In genomic region chr10:129968937-129969527, GRCh38 we compare ENCODE assay signal across 9 cellular contexts. TPM values are rescaled to one million over a fixed set of nuclear protein-coding genes. Genes with fewer than 3 reads are reported as not detected.
A peak's percentile ranks its signal among the peaks of the same experiment; 100 is the strongest.
DNase-seq lines count a peak whose midpoint lies in the region; ATAC-seq, FAIRE-seq and TF ChIP-seq lines count a peak whose summit lies in the region.
"Had no signal": no experiment of that assay in that cellular context is flagged by ENCODE, and none has a peak within 500 bp of the region (broad histone marks: within the 10 kb centered on the region; RNA-seq: fewer than 3 reads in every experiment).

No MANE protein-coding gene starts in this region.

- no peak overlapping the region for H3K4me3 Mint-ChIP-seq in activated CD8-positive, alpha-beta memory T cell treated with anti-CD3 and anti-CD28 coated beads, Interleukin-2, amount 10 ng/mL, durations not matched to agents 7 days and 5 days
- H3K4me3 Mint-ChIP-seq in activated naive CD8-positive, alpha-beta T cell treated with anti-CD3 and anti-CD28 coated beads for 36 hours = no peak overlapping the region

- H3K36me3 ChIP-seq in keratinocyte (ENCODE audit: control insufficient read depth in 2 of 2, extremely low read depth in 1 of 2, insufficient read depth in 2 of 2, low read length in 2 of 2) (no peaks in the 10 kb centered on the region), thyroid gland (no peaks in the 10 kb centered on the region)
- H3K36me3 ChIP-seq: ovary had no signal

- no peak overlapping the region for H3K9ac ChIP-seq in keratinocyte (ENCODE audit: control insufficient read depth, extremely low read depth, insufficient read depth, low read length)

- no peak overlapping the region for H3K4me2 ChIP-seq in keratinocyte (ENCODE audit: control insufficient read depth, extremely low read depth, insufficient read depth, low read depth, low read length)

- H3K79me2 ChIP-seq in keratinocyte (ENCODE audit: control insufficient read depth, insufficient read depth, low read length) = no peaks in the 10 kb centered on the region

- no peaks in the 10 kb centered on the region for H3K9me3 ChIP-seq in keratinocyte (ENCODE audit: control insufficient read depth, low read depth, low read length)
- H3K9me3 ChIP-seq in thyroid gland = no peaks in the 10 kb centered on the region
- H3K9me3 ChIP-seq: ovary had no signal

- H3K9me3 Mint-ChIP-seq in activated CD8-positive, alpha-beta memory T cell treated with anti-CD3 and anti-CD28 coated beads, Interleukin-2, amount 10 ng/mL, durations not matched to agents 7 days and 5 days (ENCODE audit: low read depth) = no peaks in the 10 kb centered on the region
- no peaks in the 10 kb centered on the region for H3K9me3 Mint-ChIP-seq in activated naive CD8-positive, alpha-beta T cell treated with anti-CD3 and anti-CD28 coated beads for 36 hours

- dilution Hi-C loops in keratinocyte (cut with MboI; ENCODE audit: extremely low pct_ligation_motif_present, low sequenced_read_pairs) = no loop called here

- H3K4me3 ChIP-seq in keratinocyte (ENCODE audit: control insufficient read depth in 2 of 3, extremely low read depth in 1 of 3, insufficient read depth in 2 of 3, low read depth in 1 of 3, low read length in 3 of 3) (no peak overlapping the region), thyroid gland (replicated peaks in 1 of 3) (peak overlapping the region in 1 of 3 donors; percentile 12)
- H3K4me3 ChIP-seq: ovary had no signal

- no peaks in the 10 kb centered on the region for H4K20me1 ChIP-seq in keratinocyte (ENCODE audit: control insufficient read depth, extremely low read depth, insufficient read depth, low read length)

- H3K27me3 ChIP-seq in keratinocyte (ENCODE audit: control insufficient read depth, extremely low read depth, insufficient read depth, low read length) (peaks cover 96% of the 10 kb centered on the region), thyroid gland (peaks cover 59% of the 10 kb centered on the region)

- no peak for TF ChIP-seq POLR2A in thyroid gland (IDR thresholded peaks at IDR 0.05)

- peak; percentile 76 for DNase-seq in activated CD8-positive, alpha-beta memory T cell treated with anti-CD3 and anti-CD28 coated beads, Interleukin-2, amount 50 U/mL, for 48 hours
- no peak for DNase-seq in activated CD8-positive, alpha-beta memory T cell treated with anti-CD3 and anti-CD28 coated beads, Interleukin-2, amount 10 ng/mL, durations not matched to agents 7 days and 5 days
- peak; percentile 64 for DNase-seq in activated naive CD8-positive, alpha-beta T cell treated with anti-CD3 and anti-CD28 coated beads for 36 hours
- no peak for DNase-seq in keratinocyte (ENCODE audit: low read depth, low spot score)
- peak in 1 of 2 donors; percentile 25 for DNase-seq in thyroid gland

- peaks cover 8% of the 10 kb centered on the region for H3K4me1 Mint-ChIP-seq in activated CD8-positive, alpha-beta memory T cell treated with anti-CD3 and anti-CD28 coated beads, Interleukin-2, amount 10 ng/mL, durations not matched to agents 7 days and 5 days
- H3K4me1 Mint-ChIP-seq in activated naive CD8-positive, alpha-beta T cell treated with anti-CD3 and anti-CD28 coated beads for 36 hours = peaks cover 26% of the 10 kb centered on the region

- ATAC-seq in activated CD8-positive, alpha-beta memory T cell treated with anti-CD3 and anti-CD28 coated beads, Interleukin-2, amount 10 ng/mL, durations not matched to agents 7 days and 5 days = no peak
- ATAC-seq in GM21360 (IDR thresholded peaks at IDR 0.05; ENCODE audit: unreplicated experiment) (no peak), HG03378 (IDR thresholded peaks at IDR 0.05; ENCODE audit: unreplicated experiment) (no peak), GM21737 (IDR thresholded peaks at IDR 0.05; ENCODE audit: unreplicated experiment) (no peak)

- 2 to 11% methylated on average over 15 to 19 of the region's 47 CpGs for WGBS in thyroid gland, 2 donors

- intact Hi-C loops in thyroid gland (cut with DNase I) = no loop called here

- H3K27ac Mint-ChIP-seq in activated CD8-positive, alpha-beta memory T cell treated with anti-CD3 and anti-CD28 coated beads, Interleukin-2, amount 10 ng/mL, durations not matched to agents 7 days and 5 days = no peak overlapping the region
- no peak overlapping the region for H3K27ac Mint-ChIP-seq in activated naive CD8-positive, alpha-beta T cell treated with anti-CD3 and anti-CD28 coated beads for 36 hours

- no peak for FAIRE-seq in keratinocyte (lab: Jason Lieb, UNC)

- peaks cover 71% of the 10 kb centered on the region for H3K27me3 Mint-ChIP-seq in activated CD8-positive, alpha-beta memory T cell treated with anti-CD3 and anti-CD28 coated beads, Interleukin-2, amount 10 ng/mL, durations not matched to agents 7 days and 5 days
- peaks cover 77% of the 10 kb centered on the region for H3K27me3 Mint-ChIP-seq in activated naive CD8-positive, alpha-beta T cell treated with anti-CD3 and anti-CD28 coated beads for 36 hours

- no peak overlapping the region for H2AFZ ChIP-seq in keratinocyte (ENCODE audit: control insufficient read depth, low read length)

- CTCF ChIA-PET in activated CD8-positive, alpha-beta memory T cell treated with anti-CD3 and anti-CD28 coated beads, Interleukin-2, amount 10 ng/mL, durations not matched to agents 7 days and 5 days (lab: Charles Lee) = interaction anchor here (2.4 kb wide), 1 partner anchor 141 kb away, joined by 11 read pairs; no protein-coding TSS in a partner anchor

- peak; percentile 48 to 72 (median 72) for TF ChIP-seq CTCF in keratinocyte (optimal IDR thresholded peaks at IDR 0.05 in 1 of 3, IDR thresholded peaks at IDR 0.05 in 1 of 3, conservative IDR thresholded peaks at IDR 0.05 in 1 of 3; ENCODE audit: extremely low read depth in 1 of 3, insufficient read depth in 2 of 3, low read length in 3 of 3)
- peak in 4 of 6 experiments; percentile 6 to 49 (median 14) for TF ChIP-seq CTCF in thyroid gland (IDR thresholded peaks at IDR 0.05)

- H3K9me1 ChIP-seq in keratinocyte (ENCODE audit: control insufficient read depth, extremely low read depth, insufficient read depth, low read length) = no peaks in the 10 kb centered on the region

- H3K27ac ChIP-seq in keratinocyte (ENCODE audit: control insufficient read depth, insufficient read depth, low read length) (no peak overlapping the region), thyroid gland (no peak overlapping the region)
- H3K27ac ChIP-seq: ovary had no signal

- no peaks in the 10 kb centered on the region for H3K4me1 ChIP-seq in keratinocyte (ENCODE audit: control insufficient read depth, extremely low read depth, insufficient read depth, low read length)
- H3K4me1 ChIP-seq in thyroid gland = peaks cover 6 to 26% of the 10 kb centered on the region in 2 donors

- H3K36me3 Mint-ChIP-seq in activated CD8-positive, alpha-beta memory T cell treated with anti-CD3 and anti-CD28 coated beads, Interleukin-2, amount 10 ng/mL, durations not matched to agents 7 days and 5 days = peaks cover 1% of the 10 kb centered on the region
- H3K36me3 Mint-ChIP-seq in activated naive CD8-positive, alpha-beta T cell treated with anti-CD3 and anti-CD28 coated beads for 36 hours = no peaks in the 10 kb centered on the region

RNA-seq across cellular contexts. Expression of gene EBF3, which starts 5.0 kb away (rescaled TPM):
- not detected for total RNA-seq in activated CD8-positive, alpha-beta memory T cell treated with anti-CD3 and anti-CD28 coated beads, Interleukin-2, amount 10 ng/mL, durations not matched to agents 7 days and 5 days
- total RNA-seq in activated naive CD8-positive, alpha-beta T cell treated with anti-CD3 and anti-CD28 coated beads for 36 hours = not detected
- polyA plus RNA-seq in keratinocyte = 0.01 to 0.05 TPM in 2 of 3 replicates, not detected in the other
- polyA plus RNA-seq in keratinocyte (2011; ENCODE audit: low read depth) = not detected
- not detected in 2 replicates for polyA plus RNA-seq in keratinocyte (2011; cell fraction: cytosol; rRNA removed)
- 0.03 TPM in 1 of 2 replicates, not detected in the other for polyA plus RNA-seq in keratinocyte (2011; cell fraction: nucleus; rRNA removed)
- not detected in 2 replicates for polyA plus RNA-seq in keratinocyte (2012; ENCODE audit: low replicate concordance)
- polyA minus RNA-seq in keratinocyte = not detected in 3 replicates
- not detected for polyA minus RNA-seq in keratinocyte (2011; cell fraction: cytosol; rRNA and poly(A)+ RNA removed)
- not detected in 2 replicates for polyA minus RNA-seq in keratinocyte (2011; cell fraction: nucleus; rRNA and poly(A)+ RNA removed)
- total RNA-seq in thyroid gland = 10 to 100 TPM in 1 of 4 donors, 1 to 10 TPM in 3; 6.8 to 12.5 (median 8.8) TPM

Comparison
In these comparisons a context has a peak if more than half of its experiments do, and no peak if none do; other contexts are left out.
1. DNase-seq: peak in activated CD8-positive, alpha-beta memory T cell treated with anti-CD3 and anti-CD28 coated beads, Interleukin-2, amount 50 U/mL, for 48 hours (single experiment) and activated naive CD8-positive, alpha-beta T cell treated with anti-CD3 and anti-CD28 coated beads for 36 hours (single experiment); none in activated CD8-positive, alpha-beta memory T cell treated with anti-CD3 and anti-CD28 coated beads, Interleukin-2, amount 10 ng/mL, durations not matched to agents 7 days and 5 days (single experiment) and keratinocyte (single experiment).
2. RNA of gene EBF3, which starts 5.0 kb away (total RNA-seq): 6.8 to 12.5 TPM in thyroid gland; not detected in activated naive CD8-positive, alpha-beta T cell treated with anti-CD3 and anti-CD28 coated beads for 36 hours and not detected in activated CD8-positive, alpha-beta memory T cell treated with anti-CD3 and anti-CD28 coated beads, Interleukin-2, amount 10 ng/mL, durations not matched to agents 7 days and 5 days; every median in the first group is over 4 times any median in the second.